8 cellular contexts compared by ENCODE assay signal in genomic region chrX:34300871-34301270, GRCh38.
DNase-seq lines count a peak whose midpoint lies in the region; ATAC-seq, FAIRE-seq and TF ChIP-seq lines count a peak whose summit lies in the region.

No MANE protein-coding gene starts in this region.

- no peak overlapping the region for H3K27ac ChIP-seq in K562 (ENCODE audit: extremely low read depth, low read depth, low read length)
- no peak overlapping the region for H3K27ac ChIP-seq in liver (ENCODE audit: low read depth in 1 of 2, low read length in 2 of 2)

- no peaks in the 10 kb centered on the region for H3K79me2 ChIP-seq in K562 (ENCODE audit: control insufficient read depth, insufficient read depth, low read length)

- POLR2A ChIA-PET in K562 (lab: Yijun Ruan, JAX), result no interaction called here

- H3K4me2 ChIP-seq in K562 (ENCODE audit: insufficient read depth, low read length), result no peak overlapping the region

- CTCF ChIA-PET in K562 (lab: Yijun Ruan, JAX; ENCODE audit: low intra/inter-chr PET ratio), result no interaction called here

- no peaks in the 10 kb centered on the region for H4K20me1 ChIP-seq in K562 (replicated peaks; ENCODE audit: control insufficient read depth, insufficient read depth, low read length)

- H3K9me3 ChIP-seq in K562 (replicated peaks; ENCODE audit: control insufficient read depth, insufficient read depth, low read depth, low read length), result no peaks in the 10 kb centered on the region
- H3K9me3 ChIP-seq in liver (ENCODE audit: control insufficient read depth in 4 of 4, low read length in 3 of 4), result no peaks in the 10 kb centered on the region

- H3K27me3 ChIP-seq in K562 (ENCODE audit: control insufficient read depth in 2 of 2, insufficient read depth in 2 of 2, low read length in 2 of 2) (no peaks in the 10 kb centered on the region), liver (ENCODE audit: control insufficient read depth in 4 of 4, insufficient read depth in 4 of 4, low read length in 3 of 4) (peaks cover 0 to 2% (median 0%) of the 10 kb centered on the region in 4 donors)

- no peak overlapping the region for H2AFZ ChIP-seq in K562 (ENCODE audit: low read depth, low read length)

- WGBS in K562 (ENCODE audit: insufficient coverage, low coverage, missing lambda C conversion rate), result 0% methylated on average over 1 of the region's 1 CpG
- WGBS in liver, result 3% methylated on average over 1 of the region's 1 CpG

- no peak for FAIRE-seq in K562 (lab: Jason Lieb, UNC)

- no peak for TF ChIP-seq EP300 in K562 (IDR thresholded peaks at IDR 0.05; ENCODE audit: low read length)

- H3K4me1 ChIP-seq in K562 (replicated peaks in 1 of 2; ENCODE audit: control insufficient read depth in 2 of 2, insufficient read depth in 2 of 2, low read length in 2 of 2) (no peaks in the 10 kb centered on the region), liver (ENCODE audit: control insufficient read depth in 4 of 4, insufficient read depth in 4 of 4, low read length in 3 of 4) (no peaks in the 10 kb centered on the region)

- BruUV-seq in K562 (replicated peaks; lab: Mats Ljungman, UMichigan), result no TSS peak

- H3K9me1 ChIP-seq in K562 (ENCODE audit: control insufficient read depth, insufficient read depth, low read length), result no peaks in the 10 kb centered on the region

- in situ Hi-C loops in K562 (cut with MboI), result no loop called here

- DNase-seq in AG09309 (ENCODE audit: low read depth), result peak; percentile 3
- DNase-seq in GM10266 (ENCODE audit: extremely low spot score), result no peak
- DNase-seq in NAMALWA (ENCODE audit: low spot score), result peak; percentile 52
- DNase-seq in K562 (ENCODE audit: extremely low read depth in 1 of 4, low spot score in 3 of 4), result peak; percentile 4 to 44 (median 16)
- no peak for DNase-seq in dedifferentiated amniotic fluid mesenchymal stem cell (ENCODE audit: extremely low spot score)

- no peak overlapping the region for H3K9ac ChIP-seq in K562 (ENCODE audit: insufficient read depth in 1 of 2, low read depth in 2 of 2, low read length in 2 of 2)
- no peak overlapping the region for H3K9ac ChIP-seq in liver (ENCODE audit: low read depth in 1 of 2, low read length in 2 of 2)

- no peak for ATAC-seq in K562
- ATAC-seq in HG03565 (IDR thresholded peaks at IDR 0.05; ENCODE audit: unreplicated experiment), result no peak
- no peak for ATAC-seq in HG02840 (IDR thresholded peaks at IDR 0.05; ENCODE audit: low FRiP score, unreplicated experiment)

- H3K4me3 ChIP-seq in AG09309 (ENCODE audit: control insufficient read depth, low read depth, low read length) (no peak overlapping the region), K562 (no peak overlapping the region), liver (ENCODE audit: low read depth in 1 of 3, low read length in 3 of 3) (no peak overlapping the region)

- intact Hi-C loops in K562 (cut with micrococcal nuclease), result loop anchor here (5.0 kb wide), 1 partner anchor 869 kb away; no protein-coding TSS in a partner anchor

- TF ChIP-seq POLR2A in K562 (conservative IDR thresholded peaks at IDR 0.05), result no peak

- H3K36me3 ChIP-seq in K562 (ENCODE audit: control insufficient read depth, insufficient read depth, low read length) (no peaks in the 10 kb centered on the region), liver (ENCODE audit: control insufficient read depth in 4 of 4, insufficient read depth in 3 of 4, low read depth in 1 of 4, low read length in 3 of 4) (no peaks in the 10 kb centered on the region)

- TF ChIP-seq RAD21 in K562 (CRISPR knock-in tag; conservative IDR thresholded peaks at IDR 0.05 in 1 of 2, IDR thresholded peaks at IDR 0.05 in 1 of 2) (peak; percentile 41 to 62; a peak in 3 of 4 replicates), liver (IDR thresholded peaks at IDR 0.05) (peak; percentile 70 to 86)

- TF ChIP-seq CTCF in AG09309 (IDR thresholded peaks at IDR 0.05; ENCODE audit: control insufficient read depth, insufficient read depth, low read depth, low read length, missing control alignments) (peak; percentile 45), GM10266 (IDR thresholded peaks at IDR 0.05; ENCODE audit: control insufficient read depth, insufficient read depth, low read depth, missing control alignments) (peak; percentile 44), K562 (IDR thresholded peaks at IDR 0.05 in 2 of 3, conservative IDR thresholded peaks at IDR 0.05 in 1 of 3; ENCODE audit: insufficient read depth in 2 of 3, low read depth in 1 of 3, low read length in 3 of 3) (peak; percentile 18 to 50 (median 30); a peak in 3 of 6 replicates), liver (IDR thresholded peaks at IDR 0.05; ENCODE audit: low read depth, low read length, missing input control) (peak; percentile 59)

TF ChIP-seq in K562, 482 proteins besides CTCF, POLR2A, EP300 and RAD21:
- TF ChIP-seq EWSR1 (IDR thresholded peaks at IDR 0.05; ENCODE audit: borderline replicate concordance, low read depth, partially characterized antibody) (no peak), PREB (CRISPR knock-in tag; IDR thresholded peaks at IDR 0.05) (no peak), MCM2 (IDR thresholded peaks at IDR 0.05; ENCODE audit: low read depth) (no peak), FOXJ3 (CRISPR knock-in tag; IDR thresholded peaks at IDR 0.05) (no peak), NCOR1 (IDR thresholded peaks at IDR 0.05) (no peak), MTA1 (IDR thresholded peaks at IDR 0.05; ENCODE audit: borderline replicate concordance) (no peak), STAT6 (CRISPR knock-in tag; IDR thresholded peaks at IDR 0.05) (no peak), CHD1 (IDR thresholded peaks at IDR 0.05; ENCODE audit: low read length) (no peak)

TF ChIP-seq in liver, 16 proteins besides CTCF, POLR2A, EP300 and RAD21:
- TF ChIP-seq GABPA (IDR thresholded peaks at IDR 0.05 in 1 of 2, conservative IDR thresholded peaks at IDR 0.05 in 1 of 2) (no peak), HNF4A (conservative IDR thresholded peaks at IDR 0.05) (no peak), FOXA1 (IDR thresholded peaks at IDR 0.05) (no peak), NR2F2 (IDR thresholded peaks at IDR 0.05) (no peak), MAX (IDR thresholded peaks at IDR 0.05) (no peak), EGR1 (IDR thresholded peaks at IDR 0.05; ENCODE audit: low read depth in 2 of 2) (no peak), HNF4G (IDR thresholded peaks at IDR 0.05) (no peak), REST (IDR thresholded peaks at IDR 0.05) (no peak), ZBTB33 (IDR thresholded peaks at IDR 0.05) (no peak), TAF1 (conservative IDR thresholded peaks at IDR 0.05) (no peak), FOXA2 (IDR thresholded peaks at IDR 0.05) (no peak), SP1 (IDR thresholded peaks at IDR 0.05) (no peak)

Comparison
In these comparisons a context has a peak if more than half of its experiments do, and no peak if none do; other contexts are left out.
1. DNase-seq: peak in AG09309 (single experiment), NAMALWA (single experiment) and K562 (4 of 4); none in GM10266 (single experiment) and dedifferentiated amniotic fluid mesenchymal stem cell (single experiment).
2. Peak in every context shown above with its lines, with median percentiles within 50 percentile points of each other: CTCF ChIP-seq.